Comparison of ENCODE assay signal across 1 cellular context in genomic region chr18:2891526-2892431, GRCh38.
TF ChIP-seq lines count a peak whose summit lies in the region.

No MANE protein-coding gene starts in this region.

TF ChIP-seq in SK-N-SH treated with all-trans-retinoic acid at 6 μM for 48 hours, 23 proteins besides CTCF, POLR2A, EP300 and RAD21 (continued from another document):
- no peak for TF ChIP-seq TSHZ2 (CRISPR knock-in tag; IDR thresholded peaks at IDR 0.05)
